In genomic region chr12:56041579-56042429, GRCh38 we compare ENCODE assay signal across 1 cellular context.
TF ChIP-seq lines count a peak whose summit lies in the region.

Gene RPS26 (plus strand): TSS chr12:56041918. CDS start chr12:56042167, 249 bp downstream.

TF ChIP-seq in HepG2, 621 proteins besides CTCF, POLR2A, EP300 and RAD21 (continued from another document and continues in another):
- TF ChIP-seq, protein P1, sequence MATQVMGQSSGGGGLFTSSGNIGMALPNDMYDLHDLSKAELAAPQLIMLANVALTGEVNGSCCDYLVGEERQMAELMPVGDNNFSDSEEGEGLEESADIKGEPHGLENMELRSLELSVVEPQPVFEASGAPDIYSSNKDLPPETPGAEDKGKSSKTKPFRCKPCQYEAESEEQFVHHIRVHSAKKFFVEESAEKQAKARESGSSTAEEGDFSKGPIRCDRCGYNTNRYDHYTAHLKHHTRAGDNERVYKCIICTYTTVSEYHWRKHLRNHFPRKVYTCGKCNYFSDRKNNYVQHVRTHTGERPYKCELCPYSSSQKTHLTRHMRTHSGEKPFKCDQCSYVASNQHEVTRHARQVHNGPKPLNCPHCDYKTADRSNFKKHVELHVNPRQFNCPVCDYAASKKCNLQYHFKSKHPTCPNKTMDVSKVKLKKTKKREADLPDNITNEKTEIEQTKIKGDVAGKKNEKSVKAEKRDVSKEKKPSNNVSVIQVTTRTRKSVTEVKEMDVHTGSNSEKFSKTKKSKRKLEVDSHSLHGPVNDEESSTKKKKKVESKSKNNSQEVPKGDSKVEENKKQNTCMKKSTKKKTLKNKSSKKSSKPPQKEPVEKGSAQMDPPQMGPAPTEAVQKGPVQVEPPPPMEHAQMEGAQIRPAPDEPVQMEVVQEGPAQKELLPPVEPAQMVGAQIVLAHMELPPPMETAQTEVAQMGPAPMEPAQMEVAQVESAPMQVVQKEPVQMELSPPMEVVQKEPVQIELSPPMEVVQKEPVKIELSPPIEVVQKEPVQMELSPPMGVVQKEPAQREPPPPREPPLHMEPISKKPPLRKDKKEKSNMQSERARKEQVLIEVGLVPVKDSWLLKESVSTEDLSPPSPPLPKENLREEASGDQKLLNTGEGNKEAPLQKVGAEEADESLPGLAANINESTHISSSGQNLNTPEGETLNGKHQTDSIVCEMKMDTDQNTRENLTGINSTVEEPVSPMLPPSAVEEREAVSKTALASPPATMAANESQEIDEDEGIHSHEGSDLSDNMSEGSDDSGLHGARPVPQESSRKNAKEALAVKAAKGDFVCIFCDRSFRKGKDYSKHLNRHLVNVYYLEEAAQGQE (IDR thresholded peaks at IDR 0.05; ENCODE audit: borderline replicate concordance in 1 of 2, low read depth in 1 of 2, low read length in 2 of 2), result peak in 1 of 2 experiments; percentile 61; a peak in 1 of 4 replicates
- TF ChIP-seq TFAP4 (IDR thresholded peaks at IDR 0.05; ENCODE audit: borderline replicate concordance, low read depth) (peak; percentile 47; the same call in 1 of the 2 replicates), DMAP1 (CRISPR knock-in tag; IDR thresholded peaks at IDR 0.05) (peak; percentile 96), NFE2L2 (IDR thresholded peaks at IDR 0.05; ENCODE audit: low read length) (no peak), MIER3 (CRISPR knock-in tag; IDR thresholded peaks at IDR 0.05; ENCODE audit: borderline replicate concordance) (peak; percentile 68; the same call in 1 of the 2 replicates), ZNF619 (CRISPR knock-in tag; IDR thresholded peaks at IDR 0.05) (0 out of 2 replicates have a peak, but pooled peaks have one; percentile 40), BCL6 (CRISPR knock-in tag; IDR thresholded peaks at IDR 0.05) (no peak; the same call in none of the 2 replicates), NKX3-1 (CRISPR knock-in tag; IDR thresholded peaks at IDR 0.05) (peak; percentile 89), HOXA9 (CRISPR knock-in tag; IDR thresholded peaks at IDR 0.05; ENCODE audit: borderline replicate concordance) (0 out of 2 replicates have a peak, but pooled peaks have one; percentile 22), ZMYM2 (CRISPR knock-in tag; IDR thresholded peaks at IDR 0.05) (no peak), ZNF225 (CRISPR knock-in tag; IDR thresholded peaks at IDR 0.05) (no peak), RBAK (CRISPR knock-in tag; IDR thresholded peaks at IDR 0.05) (no peak), HMGXB4 (CRISPR knock-in tag; IDR thresholded peaks at IDR 0.05; ENCODE audit: borderline replicate concordance in 1 of 2, low read depth in 1 of 2) (peak; percentile 93 to 95), ZSCAN20 (CRISPR knock-in tag; IDR thresholded peaks at IDR 0.05; ENCODE audit: borderline replicate concordance) (peak; percentile 78; the same call in 1 of the 2 replicates), NFE2L1 (CRISPR knock-in tag; IDR thresholded peaks at IDR 0.05; ENCODE audit: borderline replicate concordance) (no peak), NFIC (IDR thresholded peaks at IDR 0.05; ENCODE audit: low read length) (peak; percentile 22; the same call in 1 of the 2 replicates), ZSCAN30 (CRISPR knock-in tag; IDR thresholded peaks at IDR 0.05) (no peak), ZNF501 (CRISPR knock-in tag; IDR thresholded peaks at IDR 0.05) (peak; percentile 82), SATB2 (CRISPR knock-in tag; IDR thresholded peaks at IDR 0.05) (peak; percentile 87; the same call in 1 of the 2 replicates), ZNF3 (CRISPR knock-in tag; IDR thresholded peaks at IDR 0.05) (0 out of 2 replicates have a peak, but pooled peaks have one; percentile 3), GLI4 (CRISPR knock-in tag; IDR thresholded peaks at IDR 0.05; ENCODE audit: borderline replicate concordance) (no peak), IRF1 (CRISPR knock-in tag; IDR thresholded peaks at IDR 0.05; ENCODE audit: low read depth) (no peak), ATF4 (CRISPR knock-in tag; IDR thresholded peaks at IDR 0.05) (no peak; a peak in 2 of 4 replicates), ZNF296 (CRISPR knock-in tag; conservative IDR thresholded peaks at IDR 0.05) (no peak), HCFC1 (IDR thresholded peaks at IDR 0.05; ENCODE audit: low read depth, low read length) (peak; percentile 85), SALL1 (CRISPR knock-in tag; IDR thresholded peaks at IDR 0.05) (peak; percentile 67), ZNF615 (CRISPR knock-in tag; IDR thresholded peaks at IDR 0.05; ENCODE audit: borderline replicate concordance) (no peak), KAT2B (IDR thresholded peaks at IDR 0.05; ENCODE audit: borderline replicate concordance, low read depth, low read length) (no peak), ZNF547 (CRISPR knock-in tag; IDR thresholded peaks at IDR 0.05) (no peak; the same call in 1 of the 2 replicates), ZNF646 (CRISPR knock-in tag; IDR thresholded peaks at IDR 0.05) (no peak), ZNF24 (IDR thresholded peaks at IDR 0.05) (peak; percentile 54; the same call in 1 of the 2 replicates), PAX8 (CRISPR knock-in tag; IDR thresholded peaks at IDR 0.05; ENCODE audit: borderline replicate concordance) (peak; percentile 51; the same call in 1 of the 2 replicates), ZNF350 (CRISPR knock-in tag; IDR thresholded peaks at IDR 0.05; ENCODE audit: borderline replicate concordance, low read depth) (peak; percentile 86), ZNF629 (CRISPR knock-in tag; conservative IDR thresholded peaks at IDR 0.05) (peak; percentile 52), ZNF558 (CRISPR knock-in tag; IDR thresholded peaks at IDR 0.05; ENCODE audit: borderline replicate concordance) (0 out of 2 replicates have a peak, but pooled peaks have one; percentile 46), SMYD3 (CRISPR knock-in tag; IDR thresholded peaks at IDR 0.05) (peak; percentile 40; the same call in 1 of the 2 replicates), NFAT5 (CRISPR knock-in tag; IDR thresholded peaks at IDR 0.05) (peak; percentile 92)
- TF ChIP-seq, protein P2, sequence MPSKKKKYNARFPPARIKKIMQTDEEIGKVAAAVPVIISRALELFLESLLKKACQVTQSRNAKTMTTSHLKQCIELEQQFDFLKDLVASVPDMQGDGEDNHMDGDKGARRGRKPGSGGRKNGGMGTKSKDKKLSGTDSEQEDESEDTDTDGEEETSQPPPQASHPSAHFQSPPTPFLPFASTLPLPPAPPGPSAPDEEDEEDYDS (CRISPR knock-in tag; IDR thresholded peaks at IDR 0.05), result peak; percentile 96
- TF ChIP-seq, protein P3, sequence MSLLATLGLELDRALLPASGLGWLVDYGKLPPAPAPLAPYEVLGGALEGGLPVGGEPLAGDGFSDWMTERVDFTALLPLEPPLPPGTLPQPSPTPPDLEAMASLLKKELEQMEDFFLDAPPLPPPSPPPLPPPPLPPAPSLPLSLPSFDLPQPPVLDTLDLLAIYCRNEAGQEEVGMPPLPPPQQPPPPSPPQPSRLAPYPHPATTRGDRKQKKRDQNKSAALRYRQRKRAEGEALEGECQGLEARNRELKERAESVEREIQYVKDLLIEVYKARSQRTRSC (CRISPR knock-in tag; IDR thresholded peaks at IDR 0.05; ENCODE audit: low read depth), result no peak
